Comparison of ENCODE assay signal across 10 cellular contexts in genomic region chr4:73450398-73451004, GRCh38. TPM values are rescaled to one million over a fixed set of nuclear protein-coding genes. Genes with fewer than 3 reads are reported as not detected.
A peak's percentile ranks its signal among the peaks of the same experiment; 100 is the strongest.
DNase-seq lines count a peak whose midpoint lies in the region; ATAC-seq and TF ChIP-seq lines count a peak whose summit lies in the region.
"Had no signal": no experiment of that assay in that cellular context is flagged by ENCODE, and none has a peak within 500 bp of the region (broad histone marks: within the 10 kb centered on the region; RNA-seq: fewer than 3 reads in every experiment).

No MANE protein-coding gene starts in this region.

- H3K4me3 ChIP-seq in brain microvascular endothelial cell (ENCODE audit: low read depth, low read length), result no peak overlapping the region
- no peak overlapping the region for H3K4me3 ChIP-seq in lower leg skin (ENCODE audit: low read depth, poor library complexity, severe bottlenecking)

- peak overlapping the region; percentile 99 for H3K27ac ChIP-seq in brain microvascular endothelial cell
- H3K27ac ChIP-seq: HL-60 had no signal

- no peak for TF ChIP-seq CTCF in brain microvascular endothelial cell (IDR thresholded peaks at IDR 0.05; ENCODE audit: low read depth, low read length, missing control alignments)
- TF ChIP-seq CTCF in lower leg skin (IDR thresholded peaks at IDR 0.05), result no peak

- ATAC-seq in HG02759 (IDR thresholded peaks at IDR 0.05; ENCODE audit: unreplicated experiment), result no peak

- no peaks in the 10 kb centered on the region for H3K36me3 ChIP-seq in brain microvascular endothelial cell (replicated peaks)

- intact Hi-C loops in lower leg skin (cut with DNase I; ENCODE audit: low total_unique reads), result no loop called here

- no peak for TF ChIP-seq POLR2A in lower leg skin (IDR thresholded peaks at IDR 0.05)

- DNase-seq in DMS79 treated with DMSO at 0.1 percent for 48 hours (lab: John Stamatoyannopoulos, UW) (peak; percentile 58), NCI-H2029 treated with DMSO at 0.1 percent for 48 hours (lab: John Stamatoyannopoulos, UW) (peak; percentile 49), brain microvascular endothelial cell (peak; percentile 92), medulla oblongata (ENCODE audit: extremely low spot score) (peak; percentile 6), lower leg skin (ENCODE audit: low spot score in 2 of 2) (no peak), cerebellum (ENCODE audit: low spot score) (no peak)
- DNase-seq in activated effector memory CD4-positive, alpha-beta T cell treated with Interleukin-2 at 50 U/mL for 16 hours, result no peak
- DNase-seq: foreskin melanocyte had no signal

- H3K27me3 ChIP-seq in brain microvascular endothelial cell (replicated peaks), result no peaks in the 10 kb centered on the region

- WGBS in lower leg skin, 2 donors, result 47 to 48% methylated on average over 9 of the region's 9 CpGs

- in situ Hi-C loops in brain microvascular endothelial cell (cut with HindIII; ENCODE audit: low pct_ligation_motif_present, low sequenced_read_pairs), result no loop called here

RNA-seq across cellular contexts. Expression of gene AFP, which starts 14.5 kb away (rescaled TPM):
- total RNA-seq in lower leg skin (not detected), cerebellum (0.36 TPM)

RNA-seq across cellular contexts. Expression of gene AFM, which starts 31.0 kb away (rescaled TPM):
- not detected for total RNA-seq in lower leg skin
- not detected for total RNA-seq in cerebellum

RNA-seq across cellular contexts. Expression of gene ALB, which starts 46.4 kb away (rescaled TPM):
- total RNA-seq in lower leg skin (under 1 TPM in 1 of 4 donors, not detected in 3; 0.25 TPM), cerebellum (7.3 TPM)

Comparison
In these comparisons a context has a peak if more than half of its experiments do, and no peak if none do; other contexts are left out.
1. DNase-seq: peak in DMS79 treated with DMSO at 0.1 percent for 48 hours (single experiment), NCI-H2029 treated with DMSO at 0.1 percent for 48 hours (single experiment), brain microvascular endothelial cell (single experiment) and medulla oblongata (single experiment); none in lower leg skin (0 of 2), activated effector memory CD4-positive, alpha-beta T cell treated with Interleukin-2 at 50 U/mL for 16 hours (single experiment) and cerebellum (single experiment).